In genomic region chr9:114033397-114034103, GRCh38 we compare ENCODE assay signal across 8 cellular contexts. TPM values are rescaled to one million over a fixed set of nuclear protein-coding genes. Genes with fewer than 3 reads are reported as not detected.
A peak's percentile ranks its signal among the peaks of the same experiment; 100 is the strongest.
DNase-seq lines count a peak whose midpoint lies in the region; ATAC-seq and TF ChIP-seq lines count a peak whose summit lies in the region.

No MANE protein-coding gene starts in this region.

- no peaks in the 10 kb centered on the region for H3K4me1 ChIP-seq in mucosa of descending colon (ENCODE audit: low read depth)

- peak overlapping the region; percentile 61 for H3K27ac Mint-ChIP-seq in endothelial cell (ENCODE audit: unreplicated experiment)

- no peaks in the 10 kb centered on the region for H3K9me3 Mint-ChIP-seq in endothelial cell (ENCODE audit: unreplicated experiment)

- DNase-seq in EL (peak; percentile 21), NAMALWA (ENCODE audit: low spot score) (peak; percentile 35), endothelial cell (ENCODE audit: low spot score) (peak; percentile 61), mucosa of descending colon (peak in 2 of 3 donors; percentile 36 to 48), GOT3 (lab: John Stamatoyannopoulos, UW) (no peak)

- H3K9me3 ChIP-seq in mucosa of descending colon: no peaks in the 10 kb centered on the region

- H3K4me3 Mint-ChIP-seq in endothelial cell (ENCODE audit: unreplicated experiment): peak overlapping the region; percentile 56

- peaks cover 14% of the 10 kb centered on the region for H3K4me1 Mint-ChIP-seq in endothelial cell (ENCODE audit: unreplicated experiment)

- H3K36me3 ChIP-seq in mucosa of descending colon (ENCODE audit: low read depth): no peaks in the 10 kb centered on the region

- H3K36me3 Mint-ChIP-seq in endothelial cell (ENCODE audit: low read depth, unreplicated experiment): peaks cover 49% of the 10 kb centered on the region

- TF ChIP-seq CTCF in endothelial cell (IDR thresholded peaks at IDR 0.05; ENCODE audit: unreplicated experiment) (peak; percentile 24), mucosa of descending colon (IDR thresholded peaks at IDR 0.05) (no peak)

- ATAC-seq in mucosa of descending colon: no peak
- ATAC-seq in GM21515 (IDR thresholded peaks at IDR 0.05; ENCODE audit: unreplicated experiment): no peak
- no peak for ATAC-seq in GM18498 (IDR thresholded peaks at IDR 0.05; ENCODE audit: unreplicated experiment)
- no peak for ATAC-seq in GM18502 (IDR thresholded peaks at IDR 0.05; ENCODE audit: poor library complexity, unreplicated experiment)

- intact Hi-C loops in mucosa of descending colon (cut with DNase I, micrococcal nuclease): no loop called here

- H3K4me3 ChIP-seq in mucosa of descending colon: no peak overlapping the region

- H3K27me3 Mint-ChIP-seq in endothelial cell (ENCODE audit: unreplicated experiment): peaks cover 12% of the 10 kb centered on the region

RNA-seq across cellular contexts. Expression of gene AMBP, which starts 44.5 kb away (rescaled TPM):
- not detected for total RNA-seq in endothelial cell (ENCODE audit: unreplicated experiment)
- total RNA-seq in mucosa of descending colon: under 1 TPM in 2 of 3 donors, not detected in 1; 0.63 to 0.81 TPM
